ENCODE assay signal across 9 cellular contexts in the genomic region with DNA sequence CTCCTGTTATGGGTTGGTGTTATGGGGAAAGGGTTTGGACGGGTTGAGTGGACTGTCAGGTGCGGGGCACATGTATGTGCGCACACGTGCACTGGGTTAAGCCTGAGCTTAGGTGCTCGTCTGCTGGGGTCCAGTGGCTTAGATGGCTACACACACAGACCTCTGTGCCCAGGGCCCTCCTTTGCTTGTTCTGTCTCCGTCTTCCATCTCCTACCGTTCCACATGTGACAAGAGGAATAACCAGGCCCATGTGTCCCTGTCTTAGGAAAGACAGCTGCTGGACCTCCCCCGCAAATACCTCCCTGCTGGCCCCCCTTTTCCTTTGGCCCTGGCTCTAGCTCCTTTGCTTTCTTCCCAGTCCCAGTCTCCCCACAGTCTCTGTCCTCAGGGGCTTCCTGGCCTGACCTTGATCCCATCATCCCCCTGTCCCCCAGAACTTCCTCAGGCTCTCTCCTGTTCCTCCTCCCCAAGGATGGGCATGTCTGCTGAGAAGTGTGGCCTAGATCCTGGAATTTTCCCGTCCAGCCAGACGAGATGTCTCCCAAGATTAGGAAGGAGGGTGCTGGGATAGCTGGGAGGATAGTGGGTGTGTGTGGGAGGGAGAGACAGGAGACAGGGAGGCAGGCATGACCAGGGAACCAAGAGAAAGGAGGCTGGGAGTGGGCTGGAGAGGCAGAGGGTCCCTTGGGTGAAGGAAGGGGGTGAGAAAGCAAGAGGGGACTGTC. TPM values are rescaled to one million over a fixed set of nuclear protein-coding genes. Genes with fewer than 3 reads are reported as not detected.
DNase-seq lines count a peak whose midpoint lies in the region; ATAC-seq, FAIRE-seq and TF ChIP-seq lines count a peak whose summit lies in the region.
"Had no signal": no experiment of that assay in that cellular context is flagged by ENCODE, and none has a peak within 500 bp of the region (broad histone marks: within the 10 kb centered on the region; RNA-seq: fewer than 3 reads in every experiment).

No MANE protein-coding gene starts in this region.

- H3K4me3 ChIP-seq in H1 (ENCODE audit: extremely low read depth in 1 of 4, insufficient read depth in 2 of 4, low read depth in 3 of 4, low read length in 4 of 4) (peak overlapping the region; percentile 29 to 59 (median 48); a peak in 7 of 8 replicates), tibial artery (no peak overlapping the region)
- no peak overlapping the region for H3K4me3 ChIP-seq in naive thymus-derived CD4-positive, alpha-beta T cell (ENCODE audit: low read length)

- H2BK5ac ChIP-seq in H1 (ENCODE audit: low read depth, low read length) = no peak overlapping the region

- H3K9me3 Mint-ChIP-seq in naive thymus-derived CD4-positive, alpha-beta T cell = peaks cover 0 to 3% (median 0%) of the 10 kb centered on the region in 11 donors

- H4K91ac ChIP-seq in H1 (replicated peaks; ENCODE audit: insufficient read length, low read length) = no peak overlapping the region

- no peak for FAIRE-seq in H1 (lab: Jason Lieb, UNC)

- H3K36me3 Mint-ChIP-seq in naive thymus-derived CD4-positive, alpha-beta T cell = peaks cover 0 to 1% (median 0%) of the 10 kb centered on the region in 5 donors

- H3K56ac ChIP-seq in H1 (replicated peaks; ENCODE audit: insufficient read length, low read depth, low read length) = no peak overlapping the region

- intact Hi-C loops in naive thymus-derived CD4-positive, alpha-beta T cell (cut with micrococcal nuclease) = no loop called here
- intact Hi-C loops in tibial artery (cut with DNase I; ENCODE audit: low total_unique reads) = loop anchor here (10.0 kb wide), 1 partner anchor 166 kb away; no protein-coding TSS in a partner anchor

- H3K18ac ChIP-seq in H1 (ENCODE audit: extremely low read depth, low read length) = 0 out of 2 replicates have a peak overlapping the region, but pooled peaks have one; percentile 15

- no peak overlapping the region for H3K23ac ChIP-seq in H1 (ENCODE audit: insufficient read length)

- H3K79me1 ChIP-seq in H1 (ENCODE audit: low read depth, low read length) = no peaks in the 10 kb centered on the region

- no peak for ATAC-seq in naive thymus-derived CD4-positive, alpha-beta T cell

- no peak overlapping the region for H3K27ac Mint-ChIP-seq in naive thymus-derived CD4-positive, alpha-beta T cell

- H3K4me1 ChIP-seq in H1 (replicated peaks in 1 of 4; ENCODE audit: control insufficient read depth in 3 of 4, insufficient read depth in 4 of 4, low read length in 3 of 4) (peaks cover 0 to 33% (median 27%) of the 10 kb centered on the region in 4 experiments; a peak in 6 of 7 replicates), tibial artery (peaks cover 0 to 21% (median 16%) of the 10 kb centered on the region in 4 donors)
- peaks cover 4 to 5% of the 10 kb centered on the region in 2 donors for H3K4me1 ChIP-seq in naive thymus-derived CD4-positive, alpha-beta T cell (ENCODE audit: control insufficient read depth in 2 of 2, insufficient read depth in 2 of 2, low read length in 2 of 2)

- no peak for TF ChIP-seq POLR2A in H1 (IDR thresholded peaks at IDR 0.05; ENCODE audit: control extremely low read depth in 1 of 2, low read depth in 2 of 2, low read length in 2 of 2)

- no peak overlapping the region for H3K14ac ChIP-seq in H1 (ENCODE audit: insufficient read length)

- peak; percentile 49 for DNase-seq in activated effector memory CD4-positive, alpha-beta T cell treated with anti-CD3 and anti-CD28 coated beads, Interleukin-2, amount 50 U/mL, for 16 hours
- no peak for DNase-seq in activated effector memory CD4-positive, alpha-beta T cell treated with Interleukin-2 at 50 U/mL for 16 hours
- no peak for DNase-seq in H1 (ENCODE audit: low read depth in 1 of 2, low spot score in 2 of 2)
- DNase-seq in naive thymus-derived CD4-positive, alpha-beta T cell = no peak
- peak in 1 of 2 donors; percentile 57 for DNase-seq in tibial artery
- no peak for DNase-seq in NCI-H1417 treated with DMSO at 0.1 percent for 48 hours (lab: John Stamatoyannopoulos, UW)
- no peak for DNase-seq in NCI-H524 treated with DMSO at 0.1 percent for 48 hours (lab: John Stamatoyannopoulos, UW)
- no peak for DNase-seq in GM13977 (ENCODE audit: low spot score)
- DNase-seq: activated CD4-positive, CD25-positive, alpha-beta regulatory T cell had no signal

- no peak overlapping the region for H4K8ac ChIP-seq in H1 (ENCODE audit: extremely low read depth, insufficient read depth, low read length)

- H3K27me3 Mint-ChIP-seq in naive thymus-derived CD4-positive, alpha-beta T cell = peaks cover 34 to 81% (median 42%) of the 10 kb centered on the region in 5 donors

- peak overlapping the region; percentile 38; the same call in 1 of the 2 replicates for H2BK20ac ChIP-seq in H1 (ENCODE audit: low read length)

- no peaks in the 10 kb centered on the region for H3K79me2 ChIP-seq in H1 (ENCODE audit: control insufficient read depth in 1 of 2, insufficient read depth in 2 of 2, low read length in 2 of 2)

- no peaks in the 10 kb centered on the region for H3K9me3 ChIP-seq in H1 (ENCODE audit: insufficient read depth in 2 of 2, low read depth in 1 of 2, low read length in 1 of 2)
- no peaks in the 10 kb centered on the region for H3K9me3 ChIP-seq in naive thymus-derived CD4-positive, alpha-beta T cell (ENCODE audit: control insufficient read depth in 2 of 3, low read length in 3 of 3)
- H3K9me3 ChIP-seq in tibial artery = no peaks in the 10 kb centered on the region

- 73% methylated on average over 10 of the region's 10 CpGs; no CpG with 5 or more reads in 1 of the 2 experiments for WGBS in H1 (ENCODE audit: extremely low coverage in 1 of 2, insufficient coverage in 1 of 2, insufficient read length in 1 of 2, insufficient replicate concordance in 2 of 2, low coverage in 1 of 2, low lambda C conversion rate in 2 of 2, missing lambda C conversion rate in 1 of 2), 2 experiments

- H3K9ac ChIP-seq in H1 (replicated peaks in 1 of 4; ENCODE audit: extremely low read depth in 1 of 4, low read depth in 3 of 4, low read length in 3 of 4) = no peak overlapping the region

- H2BK12ac ChIP-seq in H1 (ENCODE audit: low read depth, low read length) = peak overlapping the region; percentile 13; the same call in 1 of the 2 replicates

- H3K36me3 ChIP-seq in H1 (ENCODE audit: control insufficient read depth in 2 of 4, insufficient read depth in 4 of 4, low read length in 3 of 4) = no peaks in the 10 kb centered on the region
- no peaks in the 10 kb centered on the region for H3K36me3 ChIP-seq in naive thymus-derived CD4-positive, alpha-beta T cell (ENCODE audit: control insufficient read depth in 2 of 3, insufficient read depth in 3 of 3, low read length in 3 of 3)
- H3K36me3 ChIP-seq in tibial artery = no peaks in the 10 kb centered on the region

- H3K27ac ChIP-seq in H1 (ENCODE audit: low read depth, low read length) (no peak overlapping the region), tibial artery (peak overlapping the region; percentile 67 to 72)
- no peak overlapping the region for H3K27ac ChIP-seq in naive thymus-derived CD4-positive, alpha-beta T cell (ENCODE audit: low read depth, low read length)

- POLR2A ChIA-PET in H1 (lab: Charles Lee; ENCODE audit: partially characterized antibody) = interaction anchor here (0.8 to 1.6 kb wide), 3 partner anchors 9 to 147 kb away, joined by 3 read pairs; no protein-coding TSS in a partner anchor
- POLR2A ChIA-PET in naive thymus-derived CD4-positive, alpha-beta T cell (lab: Charles Lee) = interaction anchor here (0.7 to 1.6 kb wide), 2 partner anchors 11 to 17 kb away, joined by 3 to 4 read pairs; partner anchors contain the start of genes CLCN2 and POLR2H

- H3K4ac ChIP-seq in H1 (replicated peaks; ENCODE audit: insufficient read length, low read depth, low read length) = no peak overlapping the region

- no peak overlapping the region for H2BK120ac ChIP-seq in H1 (replicated peaks; ENCODE audit: low read depth, low read length)

- no peak for TF ChIP-seq RAD21 in H1 (IDR thresholded peaks at IDR 0.05 in 1 of 2, conservative IDR thresholded peaks at IDR 0.05 in 1 of 2; ENCODE audit: low read depth in 2 of 2, low read length in 2 of 2)

- H3K23me2 ChIP-seq in H1 (ENCODE audit: low read depth, low read length) = peaks cover 15% of the 10 kb centered on the region; the same call in 1 of the 2 replicates

- H3K4me3 Mint-ChIP-seq in naive thymus-derived CD4-positive, alpha-beta T cell = peak overlapping the region; percentile 59 to 85 (median 74)

- H3K4me2 ChIP-seq in H1 (ENCODE audit: insufficient read depth in 1 of 2, low read depth in 2 of 2, low read length in 2 of 2) = peak overlapping the region; percentile 78 to 93

- in situ Hi-C loops in GM13977 (cut with MboI; ENCODE audit: low pct_unique_long_range_greater_than_20kb, low sequenced_read_pairs, unreplicated experiment) = no loop called here

- H3K4me1 Mint-ChIP-seq in naive thymus-derived CD4-positive, alpha-beta T cell = peaks cover 0 to 15% (median 8%) of the 10 kb centered on the region in 7 donors

- no peak overlapping the region for H2AFZ ChIP-seq in H1 (ENCODE audit: low read length)

- H2AK5ac ChIP-seq in H1 (ENCODE audit: low read depth, low read length) = peak overlapping the region; percentile 41; the same call in 1 of the 2 replicates

- no peak for TF ChIP-seq CTCF in H1 (IDR thresholded peaks at IDR 0.05; ENCODE audit: control extremely low read depth in 1 of 3, insufficient read depth in 1 of 3, low read depth in 1 of 3, low read length in 3 of 3)
- no peak for TF ChIP-seq CTCF in tibial artery (IDR thresholded peaks at IDR 0.05)
- TF ChIP-seq CTCF in GM13977 (IDR thresholded peaks at IDR 0.05; ENCODE audit: extremely low read depth, insufficient read depth, missing control alignments) = no peak

- no peak for TF ChIP-seq EP300 in H1 (IDR thresholded peaks at IDR 0.05; ENCODE audit: borderline replicate concordance in 1 of 2, low read depth in 2 of 2, low read length in 2 of 2)

- H3K27me3 ChIP-seq in H1 (replicated peaks in 1 of 4; ENCODE audit: control insufficient read depth in 3 of 4, extremely low read depth in 1 of 4, insufficient read depth in 3 of 4, low read length in 3 of 4) (peaks cover 31 to 51% (median 48%) of the 10 kb centered on the region in 4 experiments), tibial artery (peaks cover 0 to 3% of the 10 kb centered on the region in 2 donors)
- H3K27me3 ChIP-seq in naive thymus-derived CD4-positive, alpha-beta T cell (ENCODE audit: control insufficient read depth in 2 of 2, insufficient read depth in 2 of 2, low read length in 2 of 2) = peaks cover 0 to 9% of the 10 kb centered on the region in 2 donors

- CTCF ChIA-PET in H1 (lab: Charles Lee; ENCODE audit: partially characterized antibody) = interaction anchor here (0.8 to 2.1 kb wide), 3 partner anchors 10 to 162 kb away, joined by 3 to 10 read pairs (median 3); no protein-coding TSS in a partner anchor
- CTCF ChIA-PET in naive thymus-derived CD4-positive, alpha-beta T cell (lab: Charles Lee) = no interaction called here

- H4K20me1 ChIP-seq in H1 (replicated peaks in 1 of 2; ENCODE audit: control insufficient read depth in 1 of 2, insufficient read depth in 2 of 2, low read length in 2 of 2) = peaks cover 2 to 9% of the 10 kb centered on the region in 2 experiments

- H2BK15ac ChIP-seq in H1 (ENCODE audit: low read length) = peak overlapping the region; percentile 5; the same call in 1 of the 2 replicates

- no peak overlapping the region for H4K5ac ChIP-seq in H1 (ENCODE audit: insufficient read length, low read depth, low read length)

RNA-seq across cellular contexts. Expression of gene THPO, which starts 0.8 kb away (rescaled TPM):
- 0.40 and 1.2 TPM in 2 replicates for total RNA-seq in H1 (2021; fragmentation: NEBNext Ultra II Directional; extraction: Animal tissue kit (Norgen Biotek cat#: 25700))
- polyA plus RNA-seq in H1 (2011; rRNA removed) = 0.82 and 1.4 TPM in 2 replicates
- 0.56 TPM for polyA plus RNA-seq in H1 (2011; cell fraction: cytosol; rRNA removed)
- 0.94 TPM for polyA plus RNA-seq in H1 (2011; cell fraction: nucleus; rRNA removed)
- polyA plus RNA-seq in H1 (2012, experiment 1 of 2) = 0.68 to 1.2 TPM (median 0.87 TPM) in 4 replicates
- 0.66 TPM for polyA plus RNA-seq in H1 (2012, experiment 2 of 2)
- polyA plus RNA-seq in H1 (2013, experiment 1 of 2) = 0.43 TPM
- polyA plus RNA-seq in H1 (2013, experiment 2 of 2) = 0.53 TPM
- 0.37 and 1.0 TPM in 2 replicates for polyA minus RNA-seq in H1 (2011; rRNA and poly(A)+ RNA removed)
- 1.2 TPM for polyA minus RNA-seq in H1 (2011; cell fraction: cytosol; rRNA and poly(A)+ RNA removed)
- 0.50 TPM for polyA minus RNA-seq in H1 (2011; cell fraction: nucleus; rRNA and poly(A)+ RNA removed)
- total RNA-seq in naive thymus-derived CD4-positive, alpha-beta T cell = not detected
- not detected for polyA plus RNA-seq in naive thymus-derived CD4-positive, alpha-beta T cell

RNA-seq across cellular contexts. Expression of gene CHRD, which starts 1.0 kb away (rescaled TPM):
- 0.63 and 0.86 TPM in 2 replicates for total RNA-seq in H1 (2021; fragmentation: NEBNext Ultra II Directional; extraction: Animal tissue kit (Norgen Biotek cat#: 25700))
- polyA plus RNA-seq in H1 (2011; rRNA removed) = 0.62 and 1.7 TPM in 2 replicates
- 1.4 TPM for polyA plus RNA-seq in H1 (2011; cell fraction: cytosol; rRNA removed)
- 10.3 TPM for polyA plus RNA-seq in H1 (2011; cell fraction: nucleus; rRNA removed)
- polyA plus RNA-seq in H1 (2012, experiment 1 of 2) = 0.52 to 1.4 TPM (median 0.80 TPM) in 4 replicates
- polyA plus RNA-seq in H1 (2012, experiment 2 of 2) = 0.98 TPM
- polyA plus RNA-seq in H1 (2013, experiment 1 of 2) = 0.28 TPM
- polyA plus RNA-seq in H1 (2013, experiment 2 of 2) = 0.35 TPM
- polyA minus RNA-seq in H1 (2011; rRNA and poly(A)+ RNA removed) = 0.15 and 0.22 TPM in 2 replicates
- polyA minus RNA-seq in H1 (2011; cell fraction: cytosol; rRNA and poly(A)+ RNA removed) = 0.37 TPM
- polyA minus RNA-seq in H1 (2011; cell fraction: nucleus; rRNA and poly(A)+ RNA removed) = 2.3 TPM
- not detected for total RNA-seq in naive thymus-derived CD4-positive, alpha-beta T cell
- not detected for polyA plus RNA-seq in naive thymus-derived CD4-positive, alpha-beta T cell

RNA-seq across cellular contexts. Expression of gene POLR2H, which starts 17.3 kb away (rescaled TPM):
- total RNA-seq in H1 (2021; fragmentation: NEBNext Ultra II Directional; extraction: Animal tissue kit (Norgen Biotek cat#: 25700)) = 113 and 118 TPM in 2 replicates
- polyA plus RNA-seq in H1 (2011; rRNA removed) = 253 and 335 TPM in 2 replicates
- polyA plus RNA-seq in H1 (2011; cell fraction: cytosol; rRNA removed) = 372 TPM
- 132 TPM for polyA plus RNA-seq in H1 (2011; cell fraction: nucleus; rRNA removed)
- 156 to 183 TPM (median 164 TPM) in 4 replicates for polyA plus RNA-seq in H1 (2012, experiment 1 of 2)
- polyA plus RNA-seq in H1 (2012, experiment 2 of 2) = 190 TPM
- polyA plus RNA-seq in H1 (2013, experiment 1 of 2) = 109 TPM
- polyA plus RNA-seq in H1 (2013, experiment 2 of 2) = 115 TPM
- polyA minus RNA-seq in H1 (2011; rRNA and poly(A)+ RNA removed) = 65.8 and 81.4 TPM in 2 replicates
- polyA minus RNA-seq in H1 (2011; cell fraction: cytosol; rRNA and poly(A)+ RNA removed) = 55.6 TPM
- polyA minus RNA-seq in H1 (2011; cell fraction: nucleus; rRNA and poly(A)+ RNA removed) = 54.6 TPM
- 100 to 1,000 TPM in 1 of 5 experiments, 10 to 100 TPM in 4; 34.9 to 112 (median 56.6) TPM for total RNA-seq in naive thymus-derived CD4-positive, alpha-beta T cell
- 10 to 100 TPM; 69.2 to 74.9 TPM for polyA plus RNA-seq in naive thymus-derived CD4-positive, alpha-beta T cell

RNA-seq across cellular contexts. Expression of gene CLCN2, which starts 17.4 kb away (rescaled TPM):
- 11.8 and 13.7 TPM in 2 replicates for total RNA-seq in H1 (2021; fragmentation: NEBNext Ultra II Directional; extraction: Animal tissue kit (Norgen Biotek cat#: 25700))
- 16.1 and 20.7 TPM in 2 replicates for polyA plus RNA-seq in H1 (2011; rRNA removed)
- polyA plus RNA-seq in H1 (2011; cell fraction: cytosol; rRNA removed) = 11.9 TPM
- 101 TPM for polyA plus RNA-seq in H1 (2011; cell fraction: nucleus; rRNA removed)
- 10.2 to 14.4 TPM (median 13.8 TPM) in 4 replicates for polyA plus RNA-seq in H1 (2012, experiment 1 of 2)
- polyA plus RNA-seq in H1 (2012, experiment 2 of 2) = 9.8 TPM
- 12.1 TPM for polyA plus RNA-seq in H1 (2013, experiment 1 of 2)
- 9.9 TPM for polyA plus RNA-seq in H1 (2013, experiment 2 of 2)
- 21.6 and 30.2 TPM in 2 replicates for polyA minus RNA-seq in H1 (2011; rRNA and poly(A)+ RNA removed)
- polyA minus RNA-seq in H1 (2011; cell fraction: cytosol; rRNA and poly(A)+ RNA removed) = 10.0 TPM
- 57.3 TPM for polyA minus RNA-seq in H1 (2011; cell fraction: nucleus; rRNA and poly(A)+ RNA removed)
- 1 to 10 TPM; 3.5 to 6.0 (median 5.0) TPM for total RNA-seq in naive thymus-derived CD4-positive, alpha-beta T cell
- polyA plus RNA-seq in naive thymus-derived CD4-positive, alpha-beta T cell = 1 to 10 TPM in 1 of 2 donors, under 1 TPM in 1; 0.91 to 1.1 TPM

RNA-seq across cellular contexts. Expression of gene FAM131A, which starts 41.4 kb away (rescaled TPM):
- 15.4 and 16.0 TPM in 2 replicates for total RNA-seq in H1 (2021; fragmentation: NEBNext Ultra II Directional; extraction: Animal tissue kit (Norgen Biotek cat#: 25700))
- 21.9 and 35.3 TPM in 2 replicates for polyA plus RNA-seq in H1 (2011; rRNA removed)
- 27.7 TPM for polyA plus RNA-seq in H1 (2011; cell fraction: cytosol; rRNA removed)
- polyA plus RNA-seq in H1 (2011; cell fraction: nucleus; rRNA removed) = 29.2 TPM
- polyA plus RNA-seq in H1 (2012, experiment 1 of 2) = 10.0 to 18.5 TPM (median 15.4 TPM) in 4 replicates
- 12.7 TPM for polyA plus RNA-seq in H1 (2012, experiment 2 of 2)
- polyA plus RNA-seq in H1 (2013, experiment 1 of 2) = 9.2 TPM
- 8.7 TPM for polyA plus RNA-seq in H1 (2013, experiment 2 of 2)
- polyA minus RNA-seq in H1 (2011; rRNA and poly(A)+ RNA removed) = 8.8 and 13.9 TPM in 2 replicates
- 7.0 TPM for polyA minus RNA-seq in H1 (2011; cell fraction: cytosol; rRNA and poly(A)+ RNA removed)
- polyA minus RNA-seq in H1 (2011; cell fraction: nucleus; rRNA and poly(A)+ RNA removed) = 12.1 TPM
- total RNA-seq in naive thymus-derived CD4-positive, alpha-beta T cell = 10 to 100 TPM in 3 of 5 experiments, 1 to 10 TPM in 2; 5.7 to 13.4 (median 10.3) TPM
- 1 to 10 TPM; 2.2 to 2.5 TPM for polyA plus RNA-seq in naive thymus-derived CD4-positive, alpha-beta T cell

Comparison
In these comparisons a context has a peak if more than half of its experiments do, and no peak if none do; other contexts are left out.
1. H3K27ac ChIP-seq: peak in tibial artery (2 of 2); none in H1 (single experiment) and naive thymus-derived CD4-positive, alpha-beta T cell (single experiment).
2. H3K4me3 ChIP-seq: peak in H1 (4 of 4); none in naive thymus-derived CD4-positive, alpha-beta T cell (single experiment) and tibial artery (0 of 2).